Comparison of ENCODE assay signal across 17 cellular contexts in the genomic region with DNA sequence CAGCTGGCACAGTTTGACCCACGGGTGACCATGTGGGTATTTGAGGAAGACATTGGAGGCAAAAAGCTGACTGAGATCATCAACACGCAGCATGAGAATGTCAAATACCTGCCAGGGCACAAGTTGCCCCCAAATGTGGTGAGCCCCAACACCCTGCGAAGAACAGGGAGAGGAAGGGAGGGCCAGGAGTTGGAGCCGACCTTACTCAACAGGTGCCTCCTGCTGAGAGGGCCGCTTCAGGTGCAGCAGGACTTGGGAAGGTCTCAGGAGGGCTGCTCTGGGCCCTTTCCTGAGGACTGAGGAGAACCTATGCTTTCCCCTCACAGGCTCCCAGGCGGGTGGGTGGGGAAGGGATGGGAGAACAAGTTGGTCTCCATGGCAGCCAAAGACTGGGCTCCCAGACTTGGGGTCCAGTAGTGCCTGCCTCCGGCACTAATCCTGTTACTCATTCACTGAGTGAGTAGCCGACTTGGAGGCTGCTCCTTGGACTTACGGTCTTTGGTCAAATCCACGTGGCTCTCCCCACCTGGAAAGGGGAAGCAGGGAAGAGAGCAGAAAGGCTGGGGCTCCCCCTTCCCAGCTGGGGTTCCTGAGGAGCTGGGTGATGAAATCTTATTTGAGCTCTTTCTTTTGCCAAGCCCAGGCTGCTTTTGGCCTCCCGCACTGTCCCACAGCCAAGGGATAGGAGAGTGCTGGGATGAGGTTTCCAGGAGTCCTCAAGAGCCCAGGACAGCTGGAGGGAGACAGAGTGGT. TPM values are rescaled to one million over a fixed set of nuclear protein-coding genes. Genes with fewer than 3 reads are reported as not detected.
DNase-seq lines count a peak whose midpoint lies in the region; ATAC-seq and TF ChIP-seq lines count a peak whose summit lies in the region.
"Had no signal": no experiment of that assay in that cellular context is flagged by ENCODE, and none has a peak within 500 bp of the region (broad histone marks: within the 10 kb centered on the region; RNA-seq: fewer than 3 reads in every experiment).

No MANE protein-coding gene starts in this region.

- H3K9me3 ChIP-seq in heart left ventricle (no peaks in the 10 kb centered on the region), psoas muscle (no peaks in the 10 kb centered on the region)

- H3K27ac ChIP-seq in heart left ventricle (peak overlapping the region in 1 of 12 donors; percentile 51), psoas muscle (peak overlapping the region; percentile 79)
- H3K27ac ChIP-seq: HL-60 had no signal

- H3K9me3 Mint-ChIP-seq in activated CD4-positive, alpha-beta memory T cell treated with anti-CD3 and anti-CD28 coated beads for 36 hours: no peaks in the 10 kb centered on the region
- H3K9me3 Mint-ChIP-seq: activated T-helper 2 cell treated with anti-CD3 and anti-CD28 coated beads, Interferon-gamma antibody, Interleukin-2, Interleukin-4, amounts not matched to agents 10 μg/mL and 5 μg/mL and 100 μg/mL, durations not matched to agents 14 hours and 24 hours and 36 hours had no signal

- H3K27me3 ChIP-seq in heart left ventricle (no peaks in the 10 kb centered on the region), psoas muscle (ENCODE audit: insufficient read depth in 3 of 3, low read length in 2 of 3) (no peaks in the 10 kb centered on the region)

- 78 to 83% (median 82%) methylated on average over 6 to 11 of the region's 11 CpGs for WGBS in heart left ventricle, 4 donors
- 30 to 50% (median 31%) methylated on average over 11 of the region's 11 CpGs for WGBS in psoas muscle, 3 donors

- peak; percentile 5 for ATAC-seq in left ventricle myocardium superior
- no peak for ATAC-seq in heart left ventricle
- ATAC-seq in left lobe of liver: peak; percentile 4
- peak; percentile 40 to 62 (median 50) for ATAC-seq in psoas muscle
- no peak for ATAC-seq in HG03097 (IDR thresholded peaks at IDR 0.05; ENCODE audit: low FRiP score, unreplicated experiment)
- ATAC-seq in omental fat pad (ENCODE audit: low FRiP score): no peak

- CTCF ChIA-PET in activated CD4-positive, alpha-beta memory T cell treated with anti-CD3 and anti-CD28 coated beads for 36 hours (lab: Charles Lee): interaction anchor here (1.8 to 6.1 kb wide), 4 partner anchors 6 to 71 kb away, joined by 6 to 43 read pairs (median 10); partner anchors contain the start of gene COX14

- TF ChIP-seq CTCF in heart left ventricle (IDR thresholded peaks at IDR 0.05): no peak
- TF ChIP-seq CTCF in psoas muscle (IDR thresholded peaks at IDR 0.05): no peak
- no peak for TF ChIP-seq CTCF in omental fat pad (IDR thresholded peaks at IDR 0.05)

- H3K4me1 ChIP-seq in heart left ventricle (peaks cover 2 to 45% (median 26%) of the 10 kb centered on the region in 12 donors), psoas muscle (peaks cover 45% of the 10 kb centered on the region)

- H3K4me1 Mint-ChIP-seq in activated CD4-positive, alpha-beta memory T cell treated with anti-CD3 and anti-CD28 coated beads for 36 hours (ENCODE audit: low read depth): no peaks in the 10 kb centered on the region
- H3K4me1 Mint-ChIP-seq: CD14-positive monocyte had no signal

- H3K27me3 Mint-ChIP-seq in activated CD4-positive, alpha-beta memory T cell treated with anti-CD3 and anti-CD28 coated beads for 36 hours: no peaks in the 10 kb centered on the region

- H3K4me3 ChIP-seq in heart left ventricle: no peak overlapping the region
- peak overlapping the region; percentile 67 for H3K4me3 ChIP-seq in psoas muscle
- H3K4me3 ChIP-seq: K562 had no signal

- no peak overlapping the region for H3K27ac Mint-ChIP-seq in activated CD4-positive, alpha-beta memory T cell treated with anti-CD3 and anti-CD28 coated beads for 36 hours
- H3K27ac Mint-ChIP-seq: activated T-helper 2 cell treated with anti-CD3 and anti-CD28 coated beads, Interferon-gamma antibody, Interleukin-2, Interleukin-4, amounts not matched to agents 10 μg/mL and 5 μg/mL and 100 μg/mL, durations not matched to agents 14 hours and 24 hours and 36 hours had no signal

- no peak overlapping the region for H3K4me3 Mint-ChIP-seq in activated CD4-positive, alpha-beta memory T cell treated with anti-CD3 and anti-CD28 coated beads for 36 hours
- H3K4me3 Mint-ChIP-seq: CD14-positive monocyte had no signal

- POLR2A ChIA-PET in activated CD4-positive, alpha-beta memory T cell treated with anti-CD3 and anti-CD28 coated beads for 36 hours (lab: Charles Lee): interaction anchor here (1.6 kb wide), 1 partner anchor 7 kb away, joined by 5 read pairs; the partner anchor contains the start of gene COX14

- TF ChIP-seq POLR2A in heart left ventricle (IDR thresholded peaks at IDR 0.05): no peak

- intact Hi-C loops in left ventricle myocardium superior (cut with micrococcal nuclease): no loop called here
- intact Hi-C loops in heart left ventricle (cut with DNase I): no loop called here
- intact Hi-C loops in psoas muscle (cut with DNase I): no loop called here
- intact Hi-C loops in activated CD4-positive, alpha-beta memory T cell treated with anti-CD3 and anti-CD28 coated beads for 36 hours (cut with micrococcal nuclease): no loop called here

- DNase-seq in left ventricle myocardium superior: peak; percentile 50
- no peak for DNase-seq in heart left ventricle
- peak; percentile 60 for DNase-seq in left lobe of liver (ENCODE audit: low spot score)
- peak; percentile 63 to 77 for DNase-seq in psoas muscle
- no peak for DNase-seq in SHP77 treated with DMSO at 0.1 percent for 48 hours (lab: John Stamatoyannopoulos, UW)
- no peak for DNase-seq in activated CD4-positive, alpha-beta memory T cell treated with anti-CD3 and anti-CD28 coated beads for 36 hours
- no peak for DNase-seq in omental fat pad (ENCODE audit: low spot score)
- DNase-seq: ACHN, MV-4-11, NCI-H2081, occipital lobe had no signal

- H3K36me3 ChIP-seq in heart left ventricle: peaks cover 0 to 23% (median 10%) of the 10 kb centered on the region in 9 donors
- H3K36me3 ChIP-seq in psoas muscle (ENCODE audit: insufficient read depth in 1 of 2, low read depth in 1 of 2): peaks cover 0 to 42% of the 10 kb centered on the region in 2 donors

- H3K36me3 Mint-ChIP-seq in activated CD4-positive, alpha-beta memory T cell treated with anti-CD3 and anti-CD28 coated beads for 36 hours: peaks cover 7% of the 10 kb centered on the region

RNA-seq across cellular contexts. Expression of gene GPD1, which starts 1.0 kb away (rescaled TPM):
- total RNA-seq in left ventricle myocardium superior (33.9 TPM), heart left ventricle (10 to 100 TPM in 4 of 9 donors, 1 to 10 TPM in 5; 7.4 to 75.8 (median 9.7) TPM), left lobe of liver (129 TPM), psoas muscle (100 to 1,000 TPM in 3 of 4 donors, 10 to 100 TPM in 1; 92.0 to 221 (median 148) TPM), omental fat pad (1,000 to 10,000 TPM in 3 of 4 donors, 100 to 1,000 TPM in 1; 689 to 2,989 (median 2,080) TPM)
- polyA plus RNA-seq in heart left ventricle (10 to 100 TPM in 1 of 2 donors, 1 to 10 TPM in 1; 10.0 to 18.1 TPM), psoas muscle (100 to 1,000 TPM in 1 of 3 donors, 10 to 100 TPM in 2; 17.4 to 120 (median 66.0) TPM)
- under 1 TPM; 0.10 to 0.34 TPM for total RNA-seq in activated CD4-positive, alpha-beta memory T cell treated with anti-CD3 and anti-CD28 coated beads for 36 hours
- total RNA-seq: endothelial cell of umbilical vein had no signal
- polyA plus RNA-seq: CD14-positive monocyte had no signal

RNA-seq across cellular contexts. Expression of gene COX14, which starts 7.2 kb away (rescaled TPM):
- total RNA-seq in left ventricle myocardium superior (237 TPM), heart left ventricle (100 to 1,000 TPM; 134 to 217 (median 154) TPM), left lobe of liver (57.0 TPM), psoas muscle (100 to 1,000 TPM; 101 to 141 (median 115) TPM), omental fat pad (100 to 1,000 TPM in 1 of 4 donors, 10 to 100 TPM in 3; 67.3 to 125 (median 88.1) TPM)
- polyA plus RNA-seq in heart left ventricle (100 to 1,000 TPM; 172 to 178 TPM), psoas muscle (100 to 1,000 TPM; 132 to 173 (median 132) TPM)
- 10 to 100 TPM; 46.1 to 48.7 TPM for total RNA-seq in activated CD4-positive, alpha-beta memory T cell treated with anti-CD3 and anti-CD28 coated beads for 36 hours

RNA-seq across cellular contexts. Expression of gene SMARCD1, which starts 19.6 kb away (rescaled TPM):
- 17.2 TPM for total RNA-seq in left ventricle myocardium superior
- total RNA-seq in heart left ventricle: 10 to 100 TPM; 13.6 to 35.7 (median 22.0) TPM
- polyA plus RNA-seq in heart left ventricle: 10 to 100 TPM in 1 of 2 donors, 1 to 10 TPM in 1; 8.5 to 19.3 TPM
- total RNA-seq in left lobe of liver: 18.6 TPM
- 10 to 100 TPM; 14.2 to 21.1 (median 17.9) TPM for total RNA-seq in psoas muscle
- polyA plus RNA-seq in psoas muscle: 10 to 100 TPM; 11.7 to 20.4 (median 12.3) TPM
- 10 to 100 TPM; 56.1 to 56.3 TPM for total RNA-seq in activated CD4-positive, alpha-beta memory T cell treated with anti-CD3 and anti-CD28 coated beads for 36 hours
- 10 to 100 TPM; 47.7 to 80.8 (median 57.3) TPM for total RNA-seq in omental fat pad

RNA-seq across cellular contexts. Expression of gene ASIC1, which starts 47.4 kb away (rescaled TPM):
- total RNA-seq in left ventricle myocardium superior (0.99 TPM), heart left ventricle (1 to 10 TPM in 4 of 9 donors, under 1 TPM in 5; 0.31 to 1.8 (median 0.87) TPM), left lobe of liver (0.28 TPM), psoas muscle (under 1 TPM; 0.32 to 0.82 (median 0.60) TPM), omental fat pad (1 to 10 TPM in 3 of 4 donors, under 1 TPM in 1; 0.69 to 3.8 (median 1.4) TPM)
- polyA plus RNA-seq in heart left ventricle (under 1 TPM; 0.38 to 0.71 TPM), psoas muscle (under 1 TPM; 0.20 to 0.29 (median 0.25) TPM)
- 1 to 10 TPM; 1.1 to 1.6 TPM for total RNA-seq in activated CD4-positive, alpha-beta memory T cell treated with anti-CD3 and anti-CD28 coated beads for 36 hours
- polyA plus RNA-seq: CD14-positive monocyte had no signal

Comparison
In these comparisons a context has a peak if more than half of its experiments do, and no peak if none do; other contexts are left out.
1. ATAC-seq: peak in left ventricle myocardium superior (single experiment), left lobe of liver (single experiment) and psoas muscle (4 of 4); none in heart left ventricle (0 of 4), HG03097 (single experiment) and omental fat pad (single experiment).
2. DNase-seq: peak in left ventricle myocardium superior (single experiment), left lobe of liver (single experiment) and psoas muscle (2 of 2); none in heart left ventricle (0 of 5), SHP77 treated with DMSO at 0.1 percent for 48 hours (single experiment), activated CD4-positive, alpha-beta memory T cell treated with anti-CD3 and anti-CD28 coated beads for 36 hours (single experiment) and omental fat pad (single experiment).
3. RNA of gene GPD1, which starts 1.0 kb away (total RNA-seq): 689 to 2,989 TPM in omental fat pad, 92.0 to 221 TPM in psoas muscle, 129 TPM in left lobe of liver (single experiment), 33.9 TPM in left ventricle myocardium superior (single experiment) and 7.4 to 75.8 TPM in heart left ventricle; 0.10 to 0.34 TPM in activated CD4-positive, alpha-beta memory T cell treated with anti-CD3 and anti-CD28 coated beads for 36 hours; every median in the first group is over 4 times any median in the second.